Comparison of ENCODE assay signal across 13 cellular contexts in the genomic region with DNA sequence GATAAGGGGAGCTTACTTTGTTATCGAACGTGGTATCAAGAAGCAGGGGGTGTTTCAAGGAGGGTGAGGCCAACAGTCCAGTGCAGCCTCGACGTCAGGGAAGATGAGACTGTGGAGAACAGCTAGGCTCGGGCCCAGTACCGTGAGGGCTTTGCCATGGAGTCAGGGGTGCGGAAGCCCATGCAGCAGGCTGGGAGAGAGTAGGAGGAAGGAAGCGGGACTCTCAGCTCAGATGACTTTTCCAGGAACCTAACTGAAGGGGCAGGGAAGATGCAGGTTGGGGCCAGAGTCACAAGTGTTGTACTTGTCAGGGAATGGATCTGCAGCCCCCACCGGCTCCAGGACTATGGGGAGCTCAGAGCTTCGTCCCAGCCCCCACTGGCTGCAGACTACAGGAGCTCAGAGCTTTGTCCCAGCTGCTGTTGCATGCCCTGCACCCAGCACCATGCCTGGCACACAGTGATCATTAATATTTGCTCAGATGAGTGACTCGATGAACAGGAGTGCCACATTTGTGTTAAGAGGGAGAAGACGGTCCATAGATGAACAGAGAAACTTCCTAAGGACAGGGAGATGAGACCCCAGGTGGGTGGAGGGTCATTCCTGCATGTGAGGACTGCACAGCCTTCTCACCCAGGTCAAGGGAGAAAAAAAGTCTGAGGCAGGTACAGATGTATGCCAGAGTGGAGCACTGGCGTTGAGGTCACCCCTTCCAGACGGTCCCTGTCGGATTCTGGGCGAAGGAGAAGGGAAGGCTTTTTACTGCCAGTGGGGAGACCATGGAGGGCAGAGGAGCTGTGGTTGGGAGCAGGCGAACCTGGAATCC. TPM values are rescaled to one million over a fixed set of nuclear protein-coding genes. Genes with fewer than 3 reads are reported as not detected.
DNase-seq lines count a peak whose midpoint lies in the region; ATAC-seq and TF ChIP-seq lines count a peak whose summit lies in the region.
"Had no signal": no experiment of that assay in that cellular context is flagged by ENCODE, and none has a peak within 500 bp of the region (broad histone marks: within the 10 kb centered on the region; RNA-seq: fewer than 3 reads in every experiment).

No MANE protein-coding gene starts in this region.

- no peak for TF ChIP-seq POLR2A in tibial nerve (IDR thresholded peaks at IDR 0.05)

- H3K27me3 Mint-ChIP-seq in GM23338 (ENCODE audit: insufficient read depth, low read depth, poor library complexity): peaks cover 3% of the 10 kb centered on the region
- H3K27me3 Mint-ChIP-seq in osteocyte (ENCODE audit: unreplicated experiment): peaks cover 5% of the 10 kb centered on the region
- H3K27me3 Mint-ChIP-seq in effector memory CD8-positive, alpha-beta T cell: peaks cover 0 to under 1% of the 10 kb centered on the region in 2 donors

- H3K4me3 ChIP-seq in GM23338: no peak overlapping the region
- no peak overlapping the region for H3K4me3 ChIP-seq in tibial nerve

- no peak for TF ChIP-seq CTCF in GM23338 (conservative IDR thresholded peaks at IDR 0.05; ENCODE audit: low read depth in 2 of 2)
- no peak for TF ChIP-seq CTCF in osteocyte (IDR thresholded peaks at IDR 0.05)
- TF ChIP-seq CTCF in tibial nerve (IDR thresholded peaks at IDR 0.05): no peak

- no peaks in the 10 kb centered on the region for H3K36me3 Mint-ChIP-seq in GM23338 (ENCODE audit: low read depth)
- no peaks in the 10 kb centered on the region for H3K36me3 Mint-ChIP-seq in osteocyte (ENCODE audit: unreplicated experiment)
- H3K36me3 Mint-ChIP-seq in effector memory CD8-positive, alpha-beta T cell (ENCODE audit: insufficient read depth): no peaks in the 10 kb centered on the region

- H3K27me3 ChIP-seq in GM23338 (ENCODE audit: insufficient read depth) (no peaks in the 10 kb centered on the region), tibial nerve (no peaks in the 10 kb centered on the region)

- no peaks in the 10 kb centered on the region for H3K36me3 ChIP-seq in GM23338 (ENCODE audit: insufficient read depth)
- no peaks in the 10 kb centered on the region for H3K36me3 ChIP-seq in tibial nerve
- H3K36me3 ChIP-seq: WERI-Rb-1 had no signal

- H3K27ac Mint-ChIP-seq in GM23338 (0 out of 2 replicates have a peak overlapping the region, but pooled peaks have one; percentile 44), osteocyte (ENCODE audit: unreplicated experiment) (no peak overlapping the region)
- H3K27ac Mint-ChIP-seq in effector memory CD8-positive, alpha-beta T cell: peak overlapping the region in 1 of 2 donors; percentile 7

- H3K27ac ChIP-seq in GM23338 (ENCODE audit: low read depth): no peak overlapping the region
- H3K27ac ChIP-seq in tibial nerve: no peak overlapping the region
- H3K27ac ChIP-seq: WERI-Rb-1 had no signal

- H3K4me1 Mint-ChIP-seq in GM23338 (peaks cover 15% of the 10 kb centered on the region), osteocyte (ENCODE audit: unreplicated experiment) (no peaks in the 10 kb centered on the region)
- peaks cover 0 to 11% of the 10 kb centered on the region in 2 donors for H3K4me1 Mint-ChIP-seq in effector memory CD8-positive, alpha-beta T cell (ENCODE audit: low read depth in 2 of 2)

- H4K20me1 ChIP-seq in GM23338 (replicated peaks; ENCODE audit: insufficient read depth): no peaks in the 10 kb centered on the region

- peak; percentile 16 for ATAC-seq in GM19043 (IDR thresholded peaks at IDR 0.05; ENCODE audit: low read depth, unreplicated experiment)
- no peak for ATAC-seq in GM23338
- peak; percentile 9 for ATAC-seq in HG03280 (IDR thresholded peaks at IDR 0.05; ENCODE audit: unreplicated experiment)
- ATAC-seq in effector memory CD8-positive, alpha-beta T cell (replicated peaks): no peak

- no peaks in the 10 kb centered on the region for H3K79me2 ChIP-seq in GM23338 (replicated peaks; ENCODE audit: insufficient read depth)

- DNase-seq in GM23338 (ENCODE audit: low spot score): no peak
- peak; percentile 71 for DNase-seq in osteocyte (ENCODE audit: extremely low spot score, unreplicated experiment)
- DNase-seq in effector memory CD8-positive, alpha-beta T cell: no peak
- no peak for DNase-seq in SW 1271 (lab: John Stamatoyannopoulos, UW)
- no peak for DNase-seq in tibial nerve (ENCODE audit: low spot score in 2 of 2)
- DNase-seq: Calu3, hippocampal formation, mammary epithelial cell, NCI-H526, SHP77, WERI-Rb-1 had no signal

- no peak overlapping the region for H3K4me2 ChIP-seq in GM23338

- no peak overlapping the region for H3K4me3 Mint-ChIP-seq in GM23338
- no peak overlapping the region for H3K4me3 Mint-ChIP-seq in osteocyte (ENCODE audit: unreplicated experiment)
- no peak overlapping the region for H3K4me3 Mint-ChIP-seq in effector memory CD8-positive, alpha-beta T cell

- H3K9me3 ChIP-seq in tibial nerve: peaks cover 0 to 14% (median 0%) of the 10 kb centered on the region in 4 donors

- no peak for TF ChIP-seq EP300 in tibial nerve (IDR thresholded peaks at IDR 0.05)

- H3K9me2 ChIP-seq in GM23338 (ENCODE audit: insufficient read depth): no peaks in the 10 kb centered on the region

- H3F3A ChIP-seq in GM23338 (replicated peaks; ENCODE audit: low read depth): no peaks in the 10 kb centered on the region

- H3K9me3 Mint-ChIP-seq in GM23338 (no peaks in the 10 kb centered on the region), osteocyte (ENCODE audit: unreplicated experiment) (no peaks in the 10 kb centered on the region)
- H3K9me3 Mint-ChIP-seq in effector memory CD8-positive, alpha-beta T cell: no peaks in the 10 kb centered on the region

- WGBS in tibial nerve, 2 donors: 76 to 82% methylated on average over 17 of the region's 17 CpGs

- no peak overlapping the region for H2AFZ ChIP-seq in GM23338

- no peaks in the 10 kb centered on the region for H3K4me1 ChIP-seq in GM23338 (ENCODE audit: insufficient read depth)
- no peaks in the 10 kb centered on the region for H3K4me1 ChIP-seq in tibial nerve

TF ChIP-seq in GM23338, 12 proteins besides CTCF, POLR2A, EP300 and RAD21 (continues in another document):
- TF ChIP-seq CREB1 (CRISPR knock-in tag; IDR thresholded peaks at IDR 0.05; ENCODE audit: low read depth) (no peak), ZNF331 (CRISPR knock-in tag; IDR thresholded peaks at IDR 0.05; ENCODE audit: low read depth) (no peak), POLR2AphosphoS5 (IDR thresholded peaks at IDR 0.05; ENCODE audit: low read depth) (no peak), ETS1 (IDR thresholded peaks at IDR 0.05) (no peak)

RNA-seq across cellular contexts. Expression of gene PTGR3, which starts 36.4 kb away (rescaled TPM):
- 1.5 TPM in 2 replicates for total RNA-seq in GM23338 (2014; rRNA removed; shearing (Covaris generic))
- 0.84 and 1.1 TPM in 2 replicates for polyA plus RNA-seq in GM23338 (2016; fragmentation: Nextera tagmentation; extraction: Ambion mirVana)
- 17.7 and 19.7 TPM in 2 replicates for total RNA-seq in osteocyte
- total RNA-seq in tibial nerve: 10 to 100 TPM; 12.7 to 35.9 (median 24.5) TPM

RNA-seq across cellular contexts. Expression of gene TSHZ1, which starts 38.1 kb away (rescaled TPM):
- 0.38 and 1.2 TPM in 2 replicates for total RNA-seq in GM23338 (2014; rRNA removed; shearing (Covaris generic))
- polyA plus RNA-seq in GM23338 (2016; fragmentation: Nextera tagmentation; extraction: Ambion mirVana): 0.23 TPM in 1 of 2 replicates, not detected in the other
- 12.2 and 13.3 TPM in 2 replicates for total RNA-seq in osteocyte
- total RNA-seq in tibial nerve: 10 to 100 TPM; 15.6 to 23.7 (median 18.3) TPM

Comparison
In these comparisons a context has a peak if more than half of its experiments do, and no peak if none do; other contexts are left out.
1. ATAC-seq: peak in GM19043 (single experiment) and HG03280 (single experiment); none in GM23338 (single experiment) and effector memory CD8-positive, alpha-beta T cell (single experiment).